ENCODE assay signal across 12 cellular contexts in the genomic region with DNA sequence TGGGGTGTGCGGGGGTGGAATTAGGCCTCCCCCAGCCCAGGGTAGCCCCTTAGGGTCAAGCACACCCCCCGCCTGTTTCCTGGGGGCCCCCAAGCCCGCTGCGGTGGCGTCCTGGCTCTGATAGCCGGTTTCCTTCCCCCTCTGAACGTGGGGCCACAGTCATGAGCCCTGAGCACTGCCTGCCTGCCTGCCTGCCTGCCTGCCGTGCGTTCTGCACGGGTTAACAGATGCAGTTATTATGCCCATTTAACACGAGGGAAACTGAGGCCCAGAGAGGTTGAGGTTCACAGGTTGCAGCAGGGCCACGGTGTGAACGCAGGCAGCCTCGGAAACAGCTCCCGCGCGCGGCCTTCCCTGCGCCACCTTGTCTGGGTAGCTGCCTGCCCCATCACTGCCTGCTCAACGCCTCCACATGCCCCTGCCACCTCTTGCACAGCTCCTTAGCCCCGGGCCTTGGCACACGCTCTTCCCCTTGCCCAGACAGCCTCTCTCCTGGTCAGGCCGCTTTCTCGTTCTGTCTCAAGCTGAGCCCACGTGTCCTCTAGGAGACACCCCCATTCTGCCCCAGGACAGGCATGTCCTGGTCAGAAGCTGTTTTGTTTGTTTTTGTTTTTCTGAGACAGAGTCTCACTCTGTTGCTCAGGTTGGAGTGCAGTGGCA. TPM values are rescaled to one million over a fixed set of nuclear protein-coding genes. Genes with fewer than 3 reads are reported as not detected.
DNase-seq lines count a peak whose midpoint lies in the region; ATAC-seq and TF ChIP-seq lines count a peak whose summit lies in the region.
"Had no signal": no experiment of that assay in that cellular context is flagged by ENCODE, and none has a peak within 500 bp of the region (broad histone marks: within the 10 kb centered on the region; RNA-seq: fewer than 3 reads in every experiment).

No MANE protein-coding gene starts in this region.

- peaks cover 39% of the 10 kb centered on the region for H3K4me1 ChIP-seq in testis
- peaks cover 11 to 29% (median 25%) of the 10 kb centered on the region in 4 donors for H3K4me1 ChIP-seq in transverse colon

- TF ChIP-seq POLR2A in testis (IDR thresholded peaks at IDR 0.05) (no peak), transverse colon (IDR thresholded peaks at IDR 0.05) (no peak)

- H3K36me3 ChIP-seq in testis (ENCODE audit: low read depth, missing control alignments) (no peaks in the 10 kb centered on the region), transverse colon (no peaks in the 10 kb centered on the region)
- H3K36me3 ChIP-seq: lower lobe of right lung had no signal

- H3K9me3 ChIP-seq in testis (no peaks in the 10 kb centered on the region), transverse colon (no peaks in the 10 kb centered on the region)
- H3K9me3 ChIP-seq: lower lobe of right lung had no signal

- ATAC-seq in HG02678 (IDR thresholded peaks at IDR 0.05; ENCODE audit: unreplicated experiment) (no peak), HG02973 (IDR thresholded peaks at IDR 0.05; ENCODE audit: unreplicated experiment) (no peak)
- ATAC-seq: lower lobe of right lung had no signal

- H3K27ac ChIP-seq in testis (peak overlapping the region; percentile 6 to 41), transverse colon (no peak overlapping the region)
- H3K27ac ChIP-seq: lower lobe of right lung had no signal

- H3K4me3 Mint-ChIP-seq in activated naive CD4-positive, alpha-beta T cell treated with anti-CD3 and anti-CD28 coated beads for 36 hours: peak overlapping the region; percentile 61
- peak overlapping the region; percentile 65 for H3K4me3 Mint-ChIP-seq in activated T-helper 2 cell treated with anti-CD3 and anti-CD28 coated beads, Interferon-gamma antibody, Interleukin-2, Interleukin-4, amounts not matched to agents 10 μg/mL and 5 μg/mL and 100 μg/mL, durations not matched to agents 14 hours and 24 hours and 36 hours (ENCODE audit: low read depth)
- H3K4me3 Mint-ChIP-seq in immature natural killer cell: peak overlapping the region; percentile 41 to 84 (median 78)

- no peak for TF ChIP-seq EP300 in transverse colon (IDR thresholded peaks at IDR 0.05; ENCODE audit: low read depth)

- H3K4me3 ChIP-seq in testis: no peak overlapping the region
- no peak overlapping the region for H3K4me3 ChIP-seq in transverse colon

- no peaks in the 10 kb centered on the region for H3K36me3 Mint-ChIP-seq in activated naive CD4-positive, alpha-beta T cell treated with anti-CD3 and anti-CD28 coated beads for 36 hours (ENCODE audit: low read depth)
- no peaks in the 10 kb centered on the region for H3K36me3 Mint-ChIP-seq in activated T-helper 2 cell treated with anti-CD3 and anti-CD28 coated beads, Interferon-gamma antibody, Interleukin-2, Interleukin-4, amounts not matched to agents 10 μg/mL and 5 μg/mL and 100 μg/mL, durations not matched to agents 14 hours and 24 hours and 36 hours (ENCODE audit: low read depth)
- H3K36me3 Mint-ChIP-seq in immature natural killer cell: no peaks in the 10 kb centered on the region

- peaks cover 15% of the 10 kb centered on the region for H3K4me1 Mint-ChIP-seq in activated naive CD4-positive, alpha-beta T cell treated with anti-CD3 and anti-CD28 coated beads for 36 hours (ENCODE audit: low read depth)
- H3K4me1 Mint-ChIP-seq in activated T-helper 2 cell treated with anti-CD3 and anti-CD28 coated beads, Interferon-gamma antibody, Interleukin-2, Interleukin-4, amounts not matched to agents 10 μg/mL and 5 μg/mL and 100 μg/mL, durations not matched to agents 14 hours and 24 hours and 36 hours (ENCODE audit: low read depth): peaks cover 9% of the 10 kb centered on the region
- peaks cover 19 to 24% of the 10 kb centered on the region in 2 donors for H3K4me1 Mint-ChIP-seq in immature natural killer cell

- WGBS in testis, 2 donors: 48 to 51% methylated on average over 9 to 25 of the region's 25 CpGs
- 63% methylated on average over 25 of the region's 25 CpGs; no CpG with 5 or more reads in 1 of the 2 donors for WGBS in transverse colon (ENCODE audit: low coverage in 1 of 2), 2 donors

- CTCF ChIA-PET in activated naive CD4-positive, alpha-beta T cell treated with anti-CD3 and anti-CD28 coated beads for 36 hours (lab: Charles Lee): interaction anchor here (1.8 kb wide), 1 partner anchor 35 kb away, joined by 4 read pairs; no protein-coding TSS in a partner anchor

- H3K9me3 Mint-ChIP-seq in activated naive CD4-positive, alpha-beta T cell treated with anti-CD3 and anti-CD28 coated beads for 36 hours: no peaks in the 10 kb centered on the region
- H3K9me3 Mint-ChIP-seq in activated T-helper 2 cell treated with anti-CD3 and anti-CD28 coated beads, Interferon-gamma antibody, Interleukin-2, Interleukin-4, amounts not matched to agents 10 μg/mL and 5 μg/mL and 100 μg/mL, durations not matched to agents 14 hours and 24 hours and 36 hours: no peaks in the 10 kb centered on the region
- H3K9me3 Mint-ChIP-seq in immature natural killer cell: no peaks in the 10 kb centered on the region

- TF ChIP-seq CTCF in testis (IDR thresholded peaks at IDR 0.05) (no peak), transverse colon (IDR thresholded peaks at IDR 0.05) (no peak)

- H3K27me3 ChIP-seq in testis (no peaks in the 10 kb centered on the region), transverse colon (peaks cover 49% of the 10 kb centered on the region)

- H3K27ac Mint-ChIP-seq in activated naive CD4-positive, alpha-beta T cell treated with anti-CD3 and anti-CD28 coated beads for 36 hours: no peak overlapping the region
- H3K27ac Mint-ChIP-seq in activated T-helper 2 cell treated with anti-CD3 and anti-CD28 coated beads, Interferon-gamma antibody, Interleukin-2, Interleukin-4, amounts not matched to agents 10 μg/mL and 5 μg/mL and 100 μg/mL, durations not matched to agents 14 hours and 24 hours and 36 hours: no peak overlapping the region
- peak overlapping the region in 1 of 6 donors; percentile 57 for H3K27ac Mint-ChIP-seq in immature natural killer cell

- intact Hi-C loops in activated naive CD4-positive, alpha-beta T cell treated with anti-CD3 and anti-CD28 coated beads for 36 hours (cut with micrococcal nuclease): loop anchor here (10.0 kb wide), 1 partner anchor 378 kb away; the partner anchor contains the start of genes CNN2, RNU6-2 and TMEM259
- intact Hi-C loops in activated T-helper 2 cell treated with anti-CD3 and anti-CD28 coated beads, Interferon-gamma antibody, Interleukin-2, Interleukin-4, amounts not matched to agents 10 μg/mL and 5 μg/mL and 100 μg/mL, durations not matched to agents 14 hours and 24 hours and 36 hours (cut with micrococcal nuclease): loop anchor here (10.0 kb wide), 2 partner anchors 128 to 158 kb away; partner anchors contain the start of genes ATP5F1D, FAM174C and MIDN
- intact Hi-C loops in testis (cut with DNase I; ENCODE audit: low total_unique reads): no loop called here
- intact Hi-C loops in transverse colon (cut with DNase I; ENCODE audit: low total_unique reads): loop anchor here (10.0 kb wide), 1 partner anchor 118 kb away; the partner anchor contains the start of gene EFNA2

- no peak for DNase-seq in activated naive CD4-positive, alpha-beta T cell treated with anti-CD3 and anti-CD28 coated beads for 36 hours
- no peak for DNase-seq in activated naive CD4-positive, alpha-beta T cell treated with Interleukin-2 at 50 U/mL for 16 hours
- no peak for DNase-seq in activated T-helper 2 cell treated with anti-CD3 and anti-CD28 coated beads, Interferon-gamma antibody, Interleukin-2, Interleukin-4, amounts not matched to agents 10 μg/mL and 5 μg/mL and 100 μg/mL, durations not matched to agents 14 hours and 24 hours and 36 hours (ENCODE audit: low spot score)
- DNase-seq in immature natural killer cell: no peak
- DNase-seq in testis: no peak
- DNase-seq in transverse colon: no peak
- DNase-seq: activated CD4-positive, alpha-beta T cell treated with anti-CD3 and anti-CD28 coated beads for 4 hours; lower lobe of right lung; NCI-H1694 treated with DMSO at 0.1 percent for 48 hours; stimulated activated CD8-positive, alpha-beta memory T cell treated with anti-CD3 and anti-CD28 coated beads, Interleukin-4, amount 100 ng/mL, for 48 hours had no signal

- peaks cover 5% of the 10 kb centered on the region for H3K27me3 Mint-ChIP-seq in activated naive CD4-positive, alpha-beta T cell treated with anti-CD3 and anti-CD28 coated beads for 36 hours (ENCODE audit: low read depth)
- peaks cover 2% of the 10 kb centered on the region for H3K27me3 Mint-ChIP-seq in activated T-helper 2 cell treated with anti-CD3 and anti-CD28 coated beads, Interferon-gamma antibody, Interleukin-2, Interleukin-4, amounts not matched to agents 10 μg/mL and 5 μg/mL and 100 μg/mL, durations not matched to agents 14 hours and 24 hours and 36 hours (ENCODE audit: low read depth)
- H3K27me3 Mint-ChIP-seq in immature natural killer cell (ENCODE audit: low read depth in 3 of 3): peaks cover 4 to 13% (median 4%) of the 10 kb centered on the region in 3 donors

- in situ Hi-C loops in transverse colon (cut with MboI; ENCODE audit: low pct_ligation_motif_present in 1 of 4, low pct_unique_long_range_greater_than_20kb in 1 of 4, low sequenced_read_pairs in 3 of 4): no loop called here

RNA-seq across cellular contexts. Expression of gene GAMT, which starts 1.2 kb away (rescaled TPM):
- total RNA-seq in activated naive CD4-positive, alpha-beta T cell treated with anti-CD3 and anti-CD28 coated beads for 36 hours: 10 to 100 TPM; 23.5 to 25.0 TPM
- 30.6 and 33.9 TPM in 2 replicates for total RNA-seq in activated T-helper 2 cell treated with anti-CD3 and anti-CD28 coated beads, Interferon-gamma antibody, Interleukin-2, Interleukin-4, amounts not matched to agents 10 μg/mL and 5 μg/mL and 100 μg/mL, durations not matched to agents 14 hours and 24 hours and 36 hours
- polyA plus RNA-seq in immature natural killer cell: 10 to 100 TPM in 2 of 3 donors, 1 to 10 TPM in 1; 7.9 to 16.5 (median 10.5) TPM
- 100 to 1,000 TPM; 144 to 191 TPM for total RNA-seq in testis
- 92.2 TPM for polyA plus RNA-seq in testis (ENCODE audit: insufficient read depth, low read depth, low replicate concordance)
- 1 to 10 TPM; 1.4 to 4.4 (median 2.9) TPM for total RNA-seq in transverse colon

RNA-seq across cellular contexts. Expression of gene DAZAP1, which starts 4.8 kb away (rescaled TPM):
- 100 to 1,000 TPM; 253 to 265 TPM for total RNA-seq in activated naive CD4-positive, alpha-beta T cell treated with anti-CD3 and anti-CD28 coated beads for 36 hours
- 282 and 290 TPM in 2 replicates for total RNA-seq in activated T-helper 2 cell treated with anti-CD3 and anti-CD28 coated beads, Interferon-gamma antibody, Interleukin-2, Interleukin-4, amounts not matched to agents 10 μg/mL and 5 μg/mL and 100 μg/mL, durations not matched to agents 14 hours and 24 hours and 36 hours
- 10 to 100 TPM in 1 of 3 donors, 1 to 10 TPM in 2; 4.3 to 10.3 (median 8.0) TPM for polyA plus RNA-seq in immature natural killer cell
- total RNA-seq in testis: 10 to 100 TPM; 97.9 to 99.6 TPM
- 215 TPM for polyA plus RNA-seq in testis (ENCODE audit: insufficient read depth, low read depth, low replicate concordance)
- total RNA-seq in transverse colon: 10 to 100 TPM; 36.3 to 77.2 (median 41.6) TPM

RNA-seq across cellular contexts. Expression of gene NDUFS7, which starts 18.8 kb away (rescaled TPM):
- 100 to 1,000 TPM; 138 to 148 TPM for total RNA-seq in activated naive CD4-positive, alpha-beta T cell treated with anti-CD3 and anti-CD28 coated beads for 36 hours
- total RNA-seq in activated T-helper 2 cell treated with anti-CD3 and anti-CD28 coated beads, Interferon-gamma antibody, Interleukin-2, Interleukin-4, amounts not matched to agents 10 μg/mL and 5 μg/mL and 100 μg/mL, durations not matched to agents 14 hours and 24 hours and 36 hours: 88.7 and 104 TPM in 2 replicates
- polyA plus RNA-seq in immature natural killer cell (100 to 1,000 TPM; 209 to 227 (median 213) TPM), testis (ENCODE audit: insufficient read depth, low read depth, low replicate concordance) (172 TPM)
- total RNA-seq in testis (100 to 1,000 TPM; 170 to 176 TPM), transverse colon (100 to 1,000 TPM in 3 of 4 donors, 10 to 100 TPM in 1; 32.2 to 196 (median 156) TPM)

RNA-seq across cellular contexts. Expression of gene RPS15, which starts 35.7 kb away (rescaled TPM):
- total RNA-seq in activated naive CD4-positive, alpha-beta T cell treated with anti-CD3 and anti-CD28 coated beads for 36 hours: 1,000 to 10,000 TPM; 1,902 to 1,906 TPM
- total RNA-seq in activated T-helper 2 cell treated with anti-CD3 and anti-CD28 coated beads, Interferon-gamma antibody, Interleukin-2, Interleukin-4, amounts not matched to agents 10 μg/mL and 5 μg/mL and 100 μg/mL, durations not matched to agents 14 hours and 24 hours and 36 hours: 1,450 and 1,471 TPM in 2 replicates
- 1,000 to 10,000 TPM; 1,383 to 2,244 (median 1,622) TPM for polyA plus RNA-seq in immature natural killer cell
- total RNA-seq in testis: 1,000 to 10,000 TPM; 1,248 to 1,750 TPM
- polyA plus RNA-seq in testis (ENCODE audit: insufficient read depth, low read depth, low replicate concordance): 768 TPM
- total RNA-seq in transverse colon: 1,000 to 10,000 TPM; 1,367 to 2,740 (median 2,511) TPM

RNA-seq across cellular contexts. Expression of gene APC2, which starts 47.4 kb away (rescaled TPM):
- total RNA-seq in activated naive CD4-positive, alpha-beta T cell treated with anti-CD3 and anti-CD28 coated beads for 36 hours: under 1 TPM; 0.07 to 0.12 TPM
- total RNA-seq in activated T-helper 2 cell treated with anti-CD3 and anti-CD28 coated beads, Interferon-gamma antibody, Interleukin-2, Interleukin-4, amounts not matched to agents 10 μg/mL and 5 μg/mL and 100 μg/mL, durations not matched to agents 14 hours and 24 hours and 36 hours: 0.07 and 0.21 TPM in 2 replicates
- under 1 TPM in 1 of 3 donors, not detected in 2; 0.06 TPM for polyA plus RNA-seq in immature natural killer cell
- total RNA-seq in testis: 1 to 10 TPM; 4.6 to 5.9 TPM
- polyA plus RNA-seq in testis (ENCODE audit: insufficient read depth, low read depth, low replicate concordance): 2.8 TPM
- 1 to 10 TPM in 1 of 4 donors, under 1 TPM in 3; under 0.01 to 6.0 (median 0.36) TPM for total RNA-seq in transverse colon

Comparison
In these comparisons a context has a peak if more than half of its experiments do, and no peak if none do; other contexts are left out.
1. H3K27ac ChIP-seq: peak in testis (2 of 2); none in transverse colon (0 of 4).
2. Peak in every context shown above with its lines, with median percentiles within 50 percentile points of each other: H3K4me3 Mint-ChIP-seq.